Comparison of ENCODE assay signal across 21 cellular contexts in genomic region chr5:131217791-131218190, GRCh38. TPM values are rescaled to one million over a fixed set of nuclear protein-coding genes. Genes with fewer than 3 reads are reported as not detected.
DNase-seq lines count a peak whose midpoint lies in the region; ATAC-seq, FAIRE-seq and TF ChIP-seq lines count a peak whose summit lies in the region.
"Had no signal": no experiment of that assay in that cellular context is flagged by ENCODE, and none has a peak within 500 bp of the region (broad histone marks: within the 10 kb centered on the region; RNA-seq: fewer than 3 reads in every experiment).

No MANE protein-coding gene starts in this region.

- H2BK5ac ChIP-seq in trophoblast cell (ENCODE audit: low read depth, low read length, poor library complexity), result no peak overlapping the region

- intact Hi-C loops in activated CD4-positive, alpha-beta T cell treated with anti-CD3 and anti-CD28 coated beads, Interleukin-2, amount 10 ng/mL, durations not matched to agents 24 days and 14 days (cut with micrococcal nuclease), result no loop called here
- intact Hi-C loops in activated CD4-positive, alpha-beta T cell treated with anti-CD3 and anti-CD28 coated beads for 36 hours (cut with DNase I, micrococcal nuclease), result no loop called here
- intact Hi-C loops in GM12878 (cut with micrococcal nuclease; ENCODE audit: unreplicated experiment), result no loop called here

- H3K27me3 ChIP-seq in GM12878 (replicated peaks in 1 of 2; ENCODE audit: control insufficient read depth in 2 of 2, insufficient read depth in 2 of 2, low read length in 1 of 2) (no peaks in the 10 kb centered on the region), trophoblast cell (ENCODE audit: insufficient read depth, low read length) (no peaks in the 10 kb centered on the region)
- H3K27me3 ChIP-seq: BLaER1 had no signal

- H3K14ac ChIP-seq in trophoblast cell (ENCODE audit: low read length), result no peak overlapping the region

- no peak overlapping the region for H2BK120ac ChIP-seq in trophoblast cell (ENCODE audit: insufficient read depth, low read length, poor library complexity)

- SMC1A ChIA-PET in GM12878 (lab: Charles Lee; ENCODE audit: uncharacterized antibody, unreplicated experiment), result interaction anchor here (0.6 to 26.7 kb wide), 3 partner anchors 9 to 64 kb away, joined by 3 to 1218 read pairs (median 3); partner anchors contain the start of gene CDC42SE2

- no peak for TF ChIP-seq RAD21 in GM12878 (IDR thresholded peaks at IDR 0.05; ENCODE audit: insufficient read depth, low read depth, low read length)

- RAD21 ChIA-PET in GM12878 (lab: Charles Lee; ENCODE audit: unreplicated experiment), result interaction anchor here (1.2 to 10.4 kb wide), 4 partner anchors 36 to 53 kb away, joined by 4 to 161 read pairs (median 5); partner anchors contain the start of gene HINT1

- H3K4me1 Mint-ChIP-seq in activated CD4-positive, alpha-beta T cell treated with anti-CD3 and anti-CD28 coated beads, Interleukin-2, amount 10 ng/mL, durations not matched to agents 24 days and 14 days, result peaks cover 21% of the 10 kb centered on the region
- H3K4me1 Mint-ChIP-seq in activated CD4-positive, alpha-beta T cell treated with anti-CD3 and anti-CD28 coated beads for 36 hours, result peaks cover 36% of the 10 kb centered on the region

- no peak overlapping the region for H4K12ac ChIP-seq in trophoblast cell (ENCODE audit: low read depth, low read length)

- POLR2A ChIA-PET in activated CD4-positive, alpha-beta T cell treated with anti-CD3 and anti-CD28 coated beads for 36 hours (lab: Charles Lee), result no interaction called here
- POLR2A ChIA-PET in GM12878 (lab: Charles Lee) (interaction anchor here (0.7 to 19.3 kb wide), 5 partner anchors 11 to 298 kb away, joined by 3 to 309 read pairs (median 9); partner anchors contain the start of gene CDC42SE2), RWPE1 (lab: Yijun Ruan, JAX; ENCODE audit: low non-redundant PET) (no interaction called here)

- H2AFZ ChIP-seq in GM12878 (ENCODE audit: control insufficient read depth, low read depth, low read length), result no peak overlapping the region
- H2AFZ ChIP-seq in trophoblast cell (ENCODE audit: insufficient read depth, low read length, poor library complexity), result no peak overlapping the region

- peaks cover 6% of the 10 kb centered on the region for H3K36me3 Mint-ChIP-seq in activated CD4-positive, alpha-beta T cell treated with anti-CD3 and anti-CD28 coated beads, Interleukin-2, amount 10 ng/mL, durations not matched to agents 24 days and 14 days (ENCODE audit: low read depth)
- H3K36me3 Mint-ChIP-seq in activated CD4-positive, alpha-beta T cell treated with anti-CD3 and anti-CD28 coated beads for 36 hours (ENCODE audit: low read depth), result no peaks in the 10 kb centered on the region
- H3K36me3 Mint-ChIP-seq: CD4-positive, CD25-positive, alpha-beta regulatory T cell had no signal

- H4K8ac ChIP-seq in trophoblast cell (ENCODE audit: low read depth, low read length), result no peak overlapping the region

- peak overlapping the region; percentile 56 for H3K4me2 ChIP-seq in GM12878 (ENCODE audit: control insufficient read depth, insufficient read depth)
- H3K4me2 ChIP-seq in trophoblast cell (ENCODE audit: low read length), result no peak overlapping the region
- H3K4me2 ChIP-seq: BLaER1 had no signal

- H2AK5ac ChIP-seq in trophoblast cell (ENCODE audit: low read length), result no peak overlapping the region

- CTCF ChIA-PET in activated CD4-positive, alpha-beta T cell treated with anti-CD3 and anti-CD28 coated beads for 36 hours (lab: Charles Lee), result no interaction called here
- CTCF ChIA-PET in GM12878 (lab: Yijun Ruan, JAX), result no interaction called here
- CTCF ChIA-PET in RWPE1 (lab: Yijun Ruan, JAX), result no interaction called here

- H3K79me2 ChIP-seq in GM12878 (ENCODE audit: control insufficient read depth, insufficient read depth, low read length) (peaks cover 99% of the 10 kb centered on the region), trophoblast cell (ENCODE audit: control insufficient read depth, insufficient read depth, low read length, poor library complexity) (no peaks in the 10 kb centered on the region)

- H3K9me3 Mint-ChIP-seq in activated CD4-positive, alpha-beta T cell treated with anti-CD3 and anti-CD28 coated beads, Interleukin-2, amount 10 ng/mL, durations not matched to agents 24 days and 14 days, result no peaks in the 10 kb centered on the region
- H3K9me3 Mint-ChIP-seq in activated CD4-positive, alpha-beta T cell treated with anti-CD3 and anti-CD28 coated beads for 36 hours (ENCODE audit: low read depth), result no peaks in the 10 kb centered on the region
- H3K9me3 Mint-ChIP-seq: CD4-positive, CD25-positive, alpha-beta regulatory T cell; CD8-positive, alpha-beta T cell; HFFc6 had no signal

- peak overlapping the region; percentile 6 for H3K27ac Mint-ChIP-seq in activated CD4-positive, alpha-beta T cell treated with anti-CD3 and anti-CD28 coated beads, Interleukin-2, amount 10 ng/mL, durations not matched to agents 24 days and 14 days
- no peak overlapping the region for H3K27ac Mint-ChIP-seq in activated CD4-positive, alpha-beta T cell treated with anti-CD3 and anti-CD28 coated beads for 36 hours
- H3K27ac Mint-ChIP-seq: B cell; CD4-positive, CD25-positive, alpha-beta regulatory T cell; CD8-positive, alpha-beta T cell; HFFc6 had no signal

- ATAC-seq in activated CD4-positive, alpha-beta T cell treated with anti-CD3 and anti-CD28 coated beads for 36 hours, result no peak
- ATAC-seq in GM12878 (no peak), GM18520 (IDR thresholded peaks at IDR 0.05; ENCODE audit: unreplicated experiment) (no peak)
- ATAC-seq: CD8-positive, alpha-beta T cell had no signal

- no peak for TF ChIP-seq CTCF in GM12878 (IDR thresholded peaks at IDR 0.05 in 2 of 3, conservative IDR thresholded peaks at IDR 0.05 in 1 of 3; ENCODE audit: control insufficient read depth in 2 of 3, extremely low read depth in 1 of 3, insufficient read depth in 1 of 3, low read depth in 3 of 3, low read length in 3 of 3)
- TF ChIP-seq CTCF in RWPE1 (conservative IDR thresholded peaks at IDR 0.05; ENCODE audit: low read depth), result no peak

- H3K79me1 ChIP-seq in trophoblast cell (ENCODE audit: low read length), result no peaks in the 10 kb centered on the region

- H3K27me3 Mint-ChIP-seq in activated CD4-positive, alpha-beta T cell treated with anti-CD3 and anti-CD28 coated beads, Interleukin-2, amount 10 ng/mL, durations not matched to agents 24 days and 14 days, result no peaks in the 10 kb centered on the region
- no peaks in the 10 kb centered on the region for H3K27me3 Mint-ChIP-seq in activated CD4-positive, alpha-beta T cell treated with anti-CD3 and anti-CD28 coated beads for 36 hours
- H3K27me3 Mint-ChIP-seq: B cell; CD4-positive, CD25-positive, alpha-beta regulatory T cell had no signal

- no peak overlapping the region for H3K18ac ChIP-seq in trophoblast cell (ENCODE audit: low read length)

- no peak overlapping the region for H2BK12ac ChIP-seq in trophoblast cell (ENCODE audit: low read length)

- no peak overlapping the region for H3K9ac ChIP-seq in GM12878 (ENCODE audit: control insufficient read depth, insufficient read depth, low read length)
- no peak overlapping the region for H3K9ac ChIP-seq in trophoblast cell (ENCODE audit: low read length)
- H3K9ac ChIP-seq: BLaER1 had no signal

- BruUV-seq in GM12878 (replicated peaks; lab: Mats Ljungman, UMichigan), result no TSS peak

- in situ Hi-C loops in GM12878 (cut with MboI), result no loop called here

- no peak overlapping the region for H3K23ac ChIP-seq in trophoblast cell (ENCODE audit: low read length)

- H3K4me1 ChIP-seq in GM12878 (ENCODE audit: control insufficient read depth, insufficient read depth, low read length) (peaks cover 17% of the 10 kb centered on the region; the same call in 1 of the 2 replicates), trophoblast cell (ENCODE audit: control insufficient read depth in 1 of 2, insufficient read depth in 2 of 2, low read length in 2 of 2) (no peaks in the 10 kb centered on the region)
- H3K4me1 ChIP-seq: Caco-2, HAP-1 had no signal

- WGBS in GM12878 (ENCODE audit: insufficient coverage, insufficient replicate concordance, low lambda C conversion rate, missing lambda C conversion rate), result 99% methylated on average over 4 of the region's 4 CpGs
- no CpG with 5 or more reads among the region's 4 CpGs for WGBS in trophoblast cell (ENCODE audit: extremely low coverage, insufficient coverage, insufficient read length)

- FAIRE-seq in GM12878 (lab: Jason Lieb, UNC), result no peak
- FAIRE-seq: A204.1 had no signal

- H3K4me3 ChIP-seq in GM12878, result no peak overlapping the region
- no peak overlapping the region for H3K4me3 ChIP-seq in trophoblast cell (ENCODE audit: low read depth, low read length)
- H3K4me3 ChIP-seq: BLaER1, HAP-1 had no signal

- TF ChIP-seq POLR2A in GM12878 (IDR thresholded peaks at IDR 0.05; ENCODE audit: low read depth, low read length), result no peak

- H3K4ac ChIP-seq in trophoblast cell (ENCODE audit: low read depth, low read length), result no peak overlapping the region

- no peak overlapping the region for H4K91ac ChIP-seq in trophoblast cell (ENCODE audit: low read depth, low read length)

- TF ChIP-seq EP300 in GM12878 (IDR thresholded peaks at IDR 0.05; ENCODE audit: borderline replicate concordance in 1 of 2, control insufficient read depth in 1 of 2, low read depth in 2 of 2, low read length in 2 of 2), result no peak

- H3K4me3 Mint-ChIP-seq in activated CD4-positive, alpha-beta T cell treated with anti-CD3 and anti-CD28 coated beads, Interleukin-2, amount 10 ng/mL, durations not matched to agents 24 days and 14 days, result no peak overlapping the region
- H3K4me3 Mint-ChIP-seq in activated CD4-positive, alpha-beta T cell treated with anti-CD3 and anti-CD28 coated beads for 36 hours, result no peak overlapping the region
- H3K4me3 Mint-ChIP-seq: B cell; CD8-positive, alpha-beta T cell had no signal

- no peaks in the 10 kb centered on the region for H4K20me1 ChIP-seq in GM12878 (ENCODE audit: control insufficient read depth, insufficient read depth)
- H4K20me1 ChIP-seq: BLaER1 had no signal

- peak; percentile 33 for DNase-seq in activated CD4-positive, alpha-beta T cell treated with anti-CD3 and anti-CD28 coated beads, Interleukin-2, amount 10 ng/mL, durations not matched to agents 24 days and 14 days
- DNase-seq in activated CD4-positive, alpha-beta T cell treated with anti-CD3 and anti-CD28 coated beads for 36 hours, result no peak
- DNase-seq in GM12878 (ENCODE audit: low read depth, low spot score) (no peak), trophoblast cell (peak; percentile 86 to 90), kidney tubule cell (ENCODE audit: low spot score) (no peak), RWPE1 (ENCODE audit: low spot score) (no peak)
- DNase-seq: Caco-2; CD4-positive, CD25-positive, alpha-beta regulatory T cell; CD8-positive, alpha-beta T cell; DMS153; DND-41; GDM1; GOT3 had no signal

- no peaks in the 10 kb centered on the region for H3K36me3 ChIP-seq in GM12878 (ENCODE audit: control insufficient read depth in 2 of 2, insufficient read depth in 2 of 2, low read length in 1 of 2)
- H3K36me3 ChIP-seq in trophoblast cell (ENCODE audit: control insufficient read depth in 1 of 2, insufficient read depth in 2 of 2, low read length in 2 of 2), result no peaks in the 10 kb centered on the region
- H3K36me3 ChIP-seq: BLaER1, HAP-1 had no signal

- H3K27ac ChIP-seq in GM12878 (ENCODE audit: control insufficient read depth, insufficient read depth), result peak overlapping the region; percentile 16
- H3K27ac ChIP-seq in trophoblast cell (ENCODE audit: low read depth, low read length), result no peak overlapping the region
- no peak overlapping the region for H3K27ac ChIP-seq in RWPE1
- H3K27ac ChIP-seq: 22Rv1, BLaER1, C4-2B had no signal

- H3K9me3 ChIP-seq in GM12878 (replicated peaks; ENCODE audit: control insufficient read depth, insufficient read depth, low read length), result no peaks in the 10 kb centered on the region
- H3K9me3 ChIP-seq in trophoblast cell (ENCODE audit: insufficient read depth, low read depth, low read length), result no peaks in the 10 kb centered on the region
- H3K9me3 ChIP-seq: BLaER1, Caco-2, HAP-1 had no signal

RNA-seq across cellular contexts. Expression of gene CDC42SE2, which starts 46.1 kb away (rescaled TPM):
- 96.2 and 99.0 TPM in 2 replicates for total RNA-seq in activated CD4-positive, alpha-beta T cell treated with anti-CD3 and anti-CD28 coated beads, Interleukin-2, amount 10 ng/mL, durations not matched to agents 24 days and 14 days
- 10 to 100 TPM; 68.3 to 99.6 TPM for total RNA-seq in activated CD4-positive, alpha-beta T cell treated with anti-CD3 and anti-CD28 coated beads for 36 hours
- 137 and 144 TPM in 2 replicates for total RNA-seq in GM12878 (2013; cell fraction: nucleolus; rRNA removed)
- total RNA-seq in GM12878 (2014; rRNA removed), result 81.7 and 101 TPM in 2 replicates
- 90.7 and 91.1 TPM in 2 replicates for total RNA-seq in GM12878 (2014; rRNA removed; fragmentation: Illumina TruSeq; extraction: Trizol)
- 75.6 and 76.0 TPM in 2 replicates for total RNA-seq in GM12878 (2021)
- polyA plus RNA-seq in GM12878 (2011; ENCODE audit: low read depth), result 54.3 TPM
- 148 and 215 TPM in 2 replicates for polyA plus RNA-seq in GM12878 (2011; rRNA removed)
- polyA plus RNA-seq in GM12878 (2011; cell fraction: cytosol; rRNA removed), result 43.4 and 63.0 TPM in 2 replicates
- polyA plus RNA-seq in GM12878 (2011; cell fraction: nucleus; rRNA removed), result 39.5 and 43.8 TPM in 2 replicates
- 80.9 and 89.2 TPM in 2 replicates for polyA plus RNA-seq in GM12878 (2012)
- 75.2 and 106 TPM in 2 replicates for polyA plus RNA-seq in GM12878 (2014; fragmentation: Illumina TruSeq; extraction: Trizol)
- polyA plus RNA-seq in GM12878 (2014; fragmentation: Nextera tagmentation; extraction: Ambion mirVana), result 10 to 100 TPM; 57.0 to 78.8 TPM
- polyA plus RNA-seq in GM12878 (2014; rRNA removed), result 57.2 and 62.0 TPM in 2 replicates
- polyA plus RNA-seq in GM12878 (2016; fragmentation: Nextera tagmentation; extraction: Ambion mirVana), result 100 to 1,000 TPM; 113 to 116 TPM
- 107 and 140 TPM in 2 replicates for polyA minus RNA-seq in GM12878 (2011; rRNA and poly(A)+ RNA removed)
- polyA minus RNA-seq in GM12878 (2011; cell fraction: cytosol; rRNA and poly(A)+ RNA removed), result 46.4 and 47.3 TPM in 2 replicates
- 30.0 and 58.6 TPM in 2 replicates for polyA minus RNA-seq in GM12878 (2011; cell fraction: nucleus; rRNA and poly(A)+ RNA removed)
- polyA plus RNA-seq in trophoblast cell (2013), result 15.6 and 16.5 TPM in 2 replicates

RNA-seq across cellular contexts. Expression of gene LYRM7, which starts 47.0 kb away (rescaled TPM):
- total RNA-seq in activated CD4-positive, alpha-beta T cell treated with anti-CD3 and anti-CD28 coated beads, Interleukin-2, amount 10 ng/mL, durations not matched to agents 24 days and 14 days, result 17.9 and 18.1 TPM in 2 replicates
- total RNA-seq in activated CD4-positive, alpha-beta T cell treated with anti-CD3 and anti-CD28 coated beads for 36 hours, result 10 to 100 TPM; 16.0 to 20.7 TPM
- 15.3 and 23.4 TPM in 2 replicates for total RNA-seq in GM12878 (2013; cell fraction: nucleolus; rRNA removed)
- total RNA-seq in GM12878 (2014; rRNA removed), result 15.1 and 19.6 TPM in 2 replicates
- total RNA-seq in GM12878 (2014; rRNA removed; fragmentation: Illumina TruSeq; extraction: Trizol), result 17.6 and 21.7 TPM in 2 replicates
- 13.7 and 13.9 TPM in 2 replicates for total RNA-seq in GM12878 (2021)
- polyA plus RNA-seq in GM12878 (2011; ENCODE audit: low read depth), result 2.7 TPM
- 9.2 and 21.4 TPM in 2 replicates for polyA plus RNA-seq in GM12878 (2011; rRNA removed)
- polyA plus RNA-seq in GM12878 (2011; cell fraction: cytosol; rRNA removed), result 3.6 and 3.7 TPM in 2 replicates
- 1.4 and 1.5 TPM in 2 replicates for polyA plus RNA-seq in GM12878 (2011; cell fraction: nucleus; rRNA removed)
- polyA plus RNA-seq in GM12878 (2012), result 7.1 and 8.1 TPM in 2 replicates
- 17.9 and 21.8 TPM in 2 replicates for polyA plus RNA-seq in GM12878 (2014; fragmentation: Illumina TruSeq; extraction: Trizol)
- polyA plus RNA-seq in GM12878 (2014; fragmentation: Nextera tagmentation; extraction: Ambion mirVana), result 10 to 100 TPM; 25.8 to 45.7 TPM
- 8.6 and 18.7 TPM in 2 replicates for polyA plus RNA-seq in GM12878 (2014; rRNA removed)
- polyA plus RNA-seq in GM12878 (2016; fragmentation: Nextera tagmentation; extraction: Ambion mirVana), result 10 to 100 TPM; 61.0 to 68.8 TPM
- 2.2 and 2.3 TPM in 2 replicates for polyA minus RNA-seq in GM12878 (2011; rRNA and poly(A)+ RNA removed)
- 1.7 and 2.4 TPM in 2 replicates for polyA minus RNA-seq in GM12878 (2011; cell fraction: cytosol; rRNA and poly(A)+ RNA removed)
- polyA minus RNA-seq in GM12878 (2011; cell fraction: nucleus; rRNA and poly(A)+ RNA removed), result 0.85 and 1.2 TPM in 2 replicates
- 3.2 TPM in 2 replicates for polyA plus RNA-seq in trophoblast cell (2013)

RNA-seq across cellular contexts. Expression of gene HINT1, which starts 52.7 kb away (rescaled TPM):
- total RNA-seq in activated CD4-positive, alpha-beta T cell treated with anti-CD3 and anti-CD28 coated beads, Interleukin-2, amount 10 ng/mL, durations not matched to agents 24 days and 14 days, result 280 and 282 TPM in 2 replicates
- total RNA-seq in activated CD4-positive, alpha-beta T cell treated with anti-CD3 and anti-CD28 coated beads for 36 hours, result 100 to 1,000 TPM; 298 to 312 TPM
- 90.7 and 94.5 TPM in 2 replicates for total RNA-seq in GM12878 (2013; cell fraction: nucleolus; rRNA removed)
- 352 and 366 TPM in 2 replicates for total RNA-seq in GM12878 (2014; rRNA removed)
- 347 and 351 TPM in 2 replicates for total RNA-seq in GM12878 (2014; rRNA removed; fragmentation: Illumina TruSeq; extraction: Trizol)
- total RNA-seq in GM12878 (2021), result 248 and 253 TPM in 2 replicates
- polyA plus RNA-seq in GM12878 (2011; ENCODE audit: low read depth), result 524 TPM
- 997 and 1,373 TPM in 2 replicates for polyA plus RNA-seq in GM12878 (2011; rRNA removed)
- polyA plus RNA-seq in GM12878 (2011; cell fraction: cytosol; rRNA removed), result 438 and 451 TPM in 2 replicates
- 337 and 368 TPM in 2 replicates for polyA plus RNA-seq in GM12878 (2011; cell fraction: nucleus; rRNA removed)
- 400 and 478 TPM in 2 replicates for polyA plus RNA-seq in GM12878 (2012)
- polyA plus RNA-seq in GM12878 (2014; fragmentation: Illumina TruSeq; extraction: Trizol), result 260 TPM in 2 replicates
- polyA plus RNA-seq in GM12878 (2014; fragmentation: Nextera tagmentation; extraction: Ambion mirVana), result 100 to 1,000 TPM; 844 to 901 TPM
- 438 and 478 TPM in 2 replicates for polyA plus RNA-seq in GM12878 (2014; rRNA removed)
- 100 to 1,000 TPM; 687 to 705 TPM for polyA plus RNA-seq in GM12878 (2016; fragmentation: Nextera tagmentation; extraction: Ambion mirVana)
- 124 and 166 TPM in 2 replicates for polyA minus RNA-seq in GM12878 (2011; rRNA and poly(A)+ RNA removed)
- 75.7 and 78.3 TPM in 2 replicates for polyA minus RNA-seq in GM12878 (2011; cell fraction: cytosol; rRNA and poly(A)+ RNA removed)
- 54.9 and 72.1 TPM in 2 replicates for polyA minus RNA-seq in GM12878 (2011; cell fraction: nucleus; rRNA and poly(A)+ RNA removed)
- polyA plus RNA-seq in trophoblast cell (2013), result 262 and 267 TPM in 2 replicates

Comparison
In these comparisons a context has a peak if more than half of its experiments do, and no peak if none do; other contexts are left out.
1. DNase-seq: peak in activated CD4-positive, alpha-beta T cell treated with anti-CD3 and anti-CD28 coated beads, Interleukin-2, amount 10 ng/mL, durations not matched to agents 24 days and 14 days (single experiment) and trophoblast cell (2 of 2); none in activated CD4-positive, alpha-beta T cell treated with anti-CD3 and anti-CD28 coated beads for 36 hours (single experiment), GM12878 (single experiment), kidney tubule cell (single experiment) and RWPE1 (single experiment).